In genomic region chr2:219171231-219171651, GRCh38 we compare ENCODE assay signal across 8 cellular contexts.
DNase-seq lines count a peak whose midpoint lies in the region; ATAC-seq, FAIRE-seq and TF ChIP-seq lines count a peak whose summit lies in the region.

No MANE protein-coding gene starts in this region.

- no peak overlapping the region for H3K4me3 Mint-ChIP-seq in stimulated activated naive B cell treated with anti-CD40 and anti-IgM and Interleukin-4, amounts not matched to agents 10 μg/mL and 1 μg/mL and 100 μg/mL, for 72 hours

- H3K4me3 ChIP-seq in HEK293 (ENCODE audit: low read depth, low read length) = no peak overlapping the region

- peak; percentile 33 to 59 for ATAC-seq in stimulated activated naive B cell treated with anti-CD40 and anti-IgM and Interleukin-4, amounts not matched to agents 10 μg/mL and 1 μg/mL and 100 μg/mL, for 72 hours (replicated peaks)
- ATAC-seq in GM21723 (IDR thresholded peaks at IDR 0.05; ENCODE audit: unreplicated experiment) = no peak
- no peak for ATAC-seq in HG02840 (IDR thresholded peaks at IDR 0.05; ENCODE audit: low FRiP score, unreplicated experiment)

- TF ChIP-seq CTCF in D721Med (IDR thresholded peaks at IDR 0.05; ENCODE audit: insufficient read depth, missing control alignments) (peak; percentile 59), HEK293 (tag by site-specific recombination; IDR thresholded peaks at IDR 0.05) (peak; percentile 28; the same call in 1 of the 2 replicates), RWPE1 (conservative IDR thresholded peaks at IDR 0.05; ENCODE audit: low read depth) (peak; percentile 69)

- peaks cover 47 to 64% of the 10 kb centered on the region in 2 donors for H3K36me3 Mint-ChIP-seq in stimulated activated naive B cell treated with anti-CD40 and anti-IgM and Interleukin-4, amounts not matched to agents 10 μg/mL and 1 μg/mL and 100 μg/mL, for 72 hours

- no peaks in the 10 kb centered on the region for H3K27me3 Mint-ChIP-seq in stimulated activated naive B cell treated with anti-CD40 and anti-IgM and Interleukin-4, amounts not matched to agents 10 μg/mL and 1 μg/mL and 100 μg/mL, for 72 hours

- 0 out of 2 replicates have a peak, but pooled peaks cover 4% of the 10 kb centered on the region for H3K4me1 ChIP-seq in HEK293 (ENCODE audit: control insufficient read depth, insufficient read depth, low read length)

- peaks cover 39 to 45% of the 10 kb centered on the region in 2 donors for H3K4me1 Mint-ChIP-seq in stimulated activated naive B cell treated with anti-CD40 and anti-IgM and Interleukin-4, amounts not matched to agents 10 μg/mL and 1 μg/mL and 100 μg/mL, for 72 hours

- CTCF ChIA-PET in HEK293 (lab: Yijun Ruan, JAX) (interaction anchor here (0.6 to 8.4 kb wide), 27 partner anchors 9 to 1201 kb away, joined by 3 to 101 read pairs (median 4); partner anchors contain the start of genes ABCB6, ANKZF1 and NHEJ1), RWPE1 (lab: Yijun Ruan, JAX) (interaction anchor here (0.8 to 1.5 kb wide), 7 partner anchors 8 to 157 kb away, joined by 3 to 7 read pairs (median 4); no protein-coding TSS in a partner anchor)

- peaks cover 4 to 36% of the 10 kb centered on the region in 2 experiments; a peak in 2 of 3 replicates for H3K36me3 ChIP-seq in HEK293 (ENCODE audit: control insufficient read depth in 2 of 2, insufficient read depth in 1 of 2, low read length in 2 of 2)

- POLR2A ChIA-PET in HEK293 (lab: Yijun Ruan, JAX) (interaction anchor here (0.9 to 1.1 kb wide), 2 partner anchors 35 to 58 kb away, joined by 3 to 4 read pairs; partner anchors contain the start of genes ANKZF1, ATG9A and ZFAND2B), RWPE1 (lab: Yijun Ruan, JAX; ENCODE audit: low non-redundant PET) (no interaction called here)

- DNase-seq in D721Med (ENCODE audit: insufficient read length, low spot score) (peak; percentile 65), RWPE1 (ENCODE audit: low spot score) (peak; percentile 37), caudate nucleus (lab: John Stamatoyannopoulos, UW) (peak in 14 of 61 donors; percentile 8 to 37 (median 13)), kidney tubule cell (ENCODE audit: low spot score) (peak; percentile 92)
- no peak for DNase-seq in stimulated activated naive B cell treated with anti-CD40 and anti-IgM and Interleukin-4, amounts not matched to agents 10 μg/mL and 1 μg/mL and 100 μg/mL, for 72 hours

- H3K27ac ChIP-seq in HEK293 (ENCODE audit: extremely low read depth, low read depth, low read length) (no peak overlapping the region), RWPE1 (peak overlapping the region; percentile 58), caudate nucleus (ENCODE audit: low read depth, low read length) (peak overlapping the region; percentile 22)

- H3K27ac Mint-ChIP-seq in stimulated activated naive B cell treated with anti-CD40 and anti-IgM and Interleukin-4, amounts not matched to agents 10 μg/mL and 1 μg/mL and 100 μg/mL, for 72 hours = peak overlapping the region; percentile 65

- no peaks in the 10 kb centered on the region for H3K9me3 ChIP-seq in HEK293 (ENCODE audit: control insufficient read depth, insufficient read depth, low read depth, low read length)

- no peak for FAIRE-seq in D721Med (lab: Jason Lieb, UNC)

- no peaks in the 10 kb centered on the region for H3K9me3 Mint-ChIP-seq in stimulated activated naive B cell treated with anti-CD40 and anti-IgM and Interleukin-4, amounts not matched to agents 10 μg/mL and 1 μg/mL and 100 μg/mL, for 72 hours

TF ChIP-seq in HEK293, 187 proteins besides CTCF, POLR2A, EP300 and RAD21:
- TF ChIP-seq ZNF654 (tag by site-specific recombination; IDR thresholded peaks at IDR 0.05; ENCODE audit: low read depth) (peak; percentile 35; the same call in 1 of the 2 replicates), ZBTB20 (tag by site-specific recombination; IDR thresholded peaks at IDR 0.05) (no peak), ZNF660 (tag by site-specific recombination; IDR thresholded peaks at IDR 0.05) (peak; percentile 84)
TF ChIP-seq in HEK293: peak in this region for 2.

Comparison
In these comparisons a context has a peak if more than half of its experiments do, and no peak if none do; other contexts are left out.
1. ATAC-seq: peak in stimulated activated naive B cell treated with anti-CD40 and anti-IgM and Interleukin-4, amounts not matched to agents 10 μg/mL and 1 μg/mL and 100 μg/mL, for 72 hours (2 of 2); none in GM21723 (single experiment) and HG02840 (single experiment).
2. Peak in every context shown above with its lines, with median percentiles within 50 percentile points of each other: CTCF ChIP-seq.